In the genomic region with DNA sequence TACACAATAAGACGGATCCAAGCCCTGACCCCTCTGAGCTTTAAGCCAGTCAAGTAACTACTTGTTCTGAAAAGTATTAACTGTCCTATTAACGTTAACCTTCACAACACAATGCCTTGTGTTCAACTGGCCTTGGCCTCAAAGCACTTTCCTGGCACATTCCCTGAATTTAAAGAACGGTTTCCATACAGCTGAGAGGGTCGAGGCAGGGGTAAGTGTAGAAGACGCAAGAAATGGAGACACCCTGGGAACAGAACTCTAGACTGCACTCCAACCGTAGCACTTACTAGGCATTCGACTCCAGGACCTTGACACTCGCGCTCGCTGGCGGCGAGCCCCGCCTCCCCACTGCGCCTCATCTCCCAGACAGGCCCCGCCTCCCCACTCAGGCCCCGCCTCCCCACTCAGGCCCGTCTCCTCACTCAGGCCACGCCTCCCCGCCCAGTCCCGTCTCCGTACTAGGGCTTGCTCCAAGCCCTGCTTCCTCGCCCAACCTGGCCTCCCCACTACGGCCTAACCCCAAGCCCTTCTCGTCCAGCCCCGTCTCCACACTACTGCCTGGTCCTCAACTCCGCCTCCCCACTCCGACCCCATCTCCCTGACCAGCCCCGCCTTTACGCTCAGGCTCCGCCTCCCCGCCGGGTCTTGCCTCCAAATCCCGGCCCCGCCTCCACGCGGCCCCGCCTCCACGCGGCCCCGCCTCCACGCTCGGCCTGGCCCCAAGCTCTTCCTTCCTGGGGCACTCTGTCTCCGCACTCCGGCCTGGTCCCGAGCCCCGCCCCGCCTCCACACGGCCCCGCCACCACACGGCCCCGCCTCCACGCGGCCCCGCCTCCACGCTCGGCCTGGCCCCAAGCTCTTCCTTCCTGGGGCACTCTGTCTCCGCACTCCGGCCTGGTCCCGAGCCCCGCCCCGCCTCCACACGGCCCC, we compare ENCODE assay signal across 1 cellular context.
TF ChIP-seq lines count a peak whose summit lies in the region.

No MANE protein-coding gene starts in this region.

TF ChIP-seq in K562, 482 proteins besides CTCF, POLR2A, EP300 and RAD21 (continued from another document and continues in another):
- TF ChIP-seq ZNF655 (CRISPR knock-in tag; IDR thresholded peaks at IDR 0.05): no peak
- no peak for TF ChIP-seq EP400 (IDR thresholded peaks at IDR 0.05)
- peak; percentile 64 to 68 for TF ChIP-seq NRF1 (conservative IDR thresholded peaks at IDR 0.05 in 1 of 2, IDR thresholded peaks at IDR 0.05 in 1 of 2)
- 0 out of 2 replicates have a peak, but pooled peaks have one; percentile 6 for TF ChIP-seq GTF2E2 (tag; IDR thresholded peaks at IDR 0.05)
- TF ChIP-seq TEAD1 (CRISPR knock-in tag; IDR thresholded peaks at IDR 0.05): 0 out of 4 replicates have a peak, but pooled peaks of 1 of the 2 experiments have one; percentile 28
- no peak for TF ChIP-seq CHD1 (IDR thresholded peaks at IDR 0.05; ENCODE audit: low read length)
- TF ChIP-seq, protein P1, sequence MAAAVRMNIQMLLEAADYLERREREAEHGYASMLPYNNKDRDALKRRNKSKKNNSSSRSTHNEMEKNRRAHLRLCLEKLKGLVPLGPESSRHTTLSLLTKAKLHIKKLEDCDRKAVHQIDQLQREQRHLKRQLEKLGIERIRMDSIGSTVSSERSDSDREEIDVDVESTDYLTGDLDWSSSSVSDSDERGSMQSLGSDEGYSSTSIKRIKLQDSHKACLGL (CRISPR knock-in tag; IDR thresholded peaks at IDR 0.05; ENCODE audit: borderline replicate concordance, poor library complexity, severe bottlenecking): no peak
- TF ChIP-seq SMARCA4 (IDR thresholded peaks at IDR 0.05): no peak
- TF ChIP-seq ZNF668 (CRISPR knock-in tag; IDR thresholded peaks at IDR 0.05): no peak
- TF ChIP-seq, protein P2, sequence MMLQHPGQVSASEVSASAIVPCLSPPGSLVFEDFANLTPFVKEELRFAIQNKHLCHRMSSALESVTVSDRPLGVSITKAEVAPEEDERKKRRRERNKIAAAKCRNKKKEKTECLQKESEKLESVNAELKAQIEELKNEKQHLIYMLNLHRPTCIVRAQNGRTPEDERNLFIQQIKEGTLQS (IDR thresholded peaks at IDR 0.05): no peak
- TF ChIP-seq, protein P2 (CRISPR knock-in tag; conservative IDR thresholded peaks at IDR 0.05): no peak
- peak; percentile 57; the same call in 1 of the 2 replicates for TF ChIP-seq MTA3 (IDR thresholded peaks at IDR 0.05; ENCODE audit: borderline replicate concordance)
- no peak for TF ChIP-seq MEF2A (IDR thresholded peaks at IDR 0.05; ENCODE audit: control insufficient read depth, low read depth, low read length)
- TF ChIP-seq HDAC2 (IDR thresholded peaks at IDR 0.05): peak; percentile 12; the same call in 1 of the 2 replicates
- peak; percentile 64 for TF ChIP-seq POLR2G (IDR thresholded peaks at IDR 0.05; ENCODE audit: low read depth, low read length)
- TF ChIP-seq, protein P3, sequence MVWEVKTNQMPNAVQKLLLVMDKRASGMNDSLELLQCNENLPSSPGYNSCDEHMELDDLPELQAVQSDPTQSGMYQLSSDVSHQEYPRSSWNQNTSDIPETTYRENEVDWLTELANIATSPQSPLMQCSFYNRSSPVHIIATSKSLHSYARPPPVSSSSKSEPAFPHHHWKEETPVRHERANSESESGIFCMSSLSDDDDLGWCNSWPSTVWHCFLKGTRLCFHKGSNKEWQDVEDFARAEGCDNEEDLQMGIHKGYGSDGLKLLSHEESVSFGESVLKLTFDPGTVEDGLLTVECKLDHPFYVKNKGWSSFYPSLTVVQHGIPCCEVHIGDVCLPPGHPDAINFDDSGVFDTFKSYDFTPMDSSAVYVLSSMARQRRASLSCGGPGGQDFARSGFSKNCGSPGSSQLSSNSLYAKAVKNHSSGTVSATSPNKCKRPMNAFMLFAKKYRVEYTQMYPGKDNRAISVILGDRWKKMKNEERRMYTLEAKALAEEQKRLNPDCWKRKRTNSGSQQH (CRISPR knock-in tag; IDR thresholded peaks at IDR 0.05): peak; percentile 32; the same call in 1 of the 2 replicates
- no peak for TF ChIP-seq RCOR1 (IDR thresholded peaks at IDR 0.05; ENCODE audit: borderline replicate concordance in 1 of 2, low read depth in 2 of 2, low read length in 2 of 2)
- TF ChIP-seq, protein P4, sequence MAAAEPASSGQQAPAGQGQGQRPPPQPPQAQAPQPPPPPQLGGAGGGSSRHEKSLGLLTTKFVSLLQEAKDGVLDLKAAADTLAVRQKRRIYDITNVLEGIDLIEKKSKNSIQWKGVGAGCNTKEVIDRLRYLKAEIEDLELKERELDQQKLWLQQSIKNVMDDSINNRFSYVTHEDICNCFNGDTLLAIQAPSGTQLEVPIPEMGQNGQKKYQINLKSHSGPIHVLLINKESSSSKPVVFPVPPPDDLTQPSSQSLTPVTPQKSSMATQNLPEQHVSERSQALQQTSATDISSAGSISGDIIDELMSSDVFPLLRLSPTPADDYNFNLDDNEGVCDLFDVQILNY (CRISPR knock-in tag; IDR thresholded peaks at IDR 0.05): no peak
- TF ChIP-seq SP1 (CRISPR knock-in tag; IDR thresholded peaks at IDR 0.05): peak; percentile 84
- peak; percentile 30; the same call in 1 of the 2 replicates for TF ChIP-seq LARP7 (IDR thresholded peaks at IDR 0.05)
- TF ChIP-seq MAFF (IDR thresholded peaks at IDR 0.05; ENCODE audit: low read length): no peak
- no peak for TF ChIP-seq ILK (tag; IDR thresholded peaks at IDR 0.05; ENCODE audit: borderline replicate concordance, low read depth)
- TF ChIP-seq HNRNPL (IDR thresholded peaks at IDR 0.05; ENCODE audit: low read depth, low read length): no peak
- TF ChIP-seq ATF6 (CRISPR knock-in tag; IDR thresholded peaks at IDR 0.05): no peak
- TF ChIP-seq L3MBTL2 (IDR thresholded peaks at IDR 0.05): 0 out of 2 replicates have a peak, but pooled peaks have one; percentile 28
- TF ChIP-seq MAZ (CRISPR knock-in tag; conservative IDR thresholded peaks at IDR 0.05 in 1 of 2, IDR thresholded peaks at IDR 0.05 in 1 of 2): peak; percentile 25 to 75; a peak in 3 of 4 replicates
- 0 out of 4 replicates have a peak, but pooled peaks of 1 of the 2 experiments have one; percentile 18 for TF ChIP-seq SRF (CRISPR knock-in tag; IDR thresholded peaks at IDR 0.05)
- TF ChIP-seq, protein P5, sequence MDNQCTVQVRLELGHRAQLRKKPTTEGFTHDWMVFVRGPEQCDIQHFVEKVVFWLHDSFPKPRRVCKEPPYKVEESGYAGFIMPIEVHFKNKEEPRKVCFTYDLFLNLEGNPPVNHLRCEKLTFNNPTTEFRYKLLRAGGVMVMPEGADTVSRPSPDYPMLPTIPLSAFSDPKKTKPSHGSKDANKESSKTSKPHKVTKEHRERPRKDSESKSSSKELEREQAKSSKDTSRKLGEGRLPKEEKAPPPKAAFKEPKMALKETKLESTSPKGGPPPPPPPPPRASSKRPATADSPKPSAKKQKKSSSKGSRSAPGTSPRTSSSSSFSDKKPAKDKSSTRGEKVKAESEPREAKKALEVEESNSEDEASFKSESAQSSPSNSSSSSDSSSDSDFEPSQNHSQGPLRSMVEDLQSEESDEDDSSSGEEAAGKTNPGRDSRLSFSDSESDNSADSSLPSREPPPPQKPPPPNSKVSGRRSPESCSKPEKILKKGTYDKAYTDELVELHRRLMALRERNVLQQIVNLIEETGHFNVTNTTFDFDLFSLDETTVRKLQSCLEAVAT (IDR thresholded peaks at IDR 0.05): peak in 1 of 2 experiments; percentile 96; a peak in 2 of 4 replicates
- peak; percentile 46; the same call in 1 of the 2 replicates for TF ChIP-seq RBFOX2 (IDR thresholded peaks at IDR 0.05; ENCODE audit: low read depth, low read length)
- TF ChIP-seq, protein P6, sequence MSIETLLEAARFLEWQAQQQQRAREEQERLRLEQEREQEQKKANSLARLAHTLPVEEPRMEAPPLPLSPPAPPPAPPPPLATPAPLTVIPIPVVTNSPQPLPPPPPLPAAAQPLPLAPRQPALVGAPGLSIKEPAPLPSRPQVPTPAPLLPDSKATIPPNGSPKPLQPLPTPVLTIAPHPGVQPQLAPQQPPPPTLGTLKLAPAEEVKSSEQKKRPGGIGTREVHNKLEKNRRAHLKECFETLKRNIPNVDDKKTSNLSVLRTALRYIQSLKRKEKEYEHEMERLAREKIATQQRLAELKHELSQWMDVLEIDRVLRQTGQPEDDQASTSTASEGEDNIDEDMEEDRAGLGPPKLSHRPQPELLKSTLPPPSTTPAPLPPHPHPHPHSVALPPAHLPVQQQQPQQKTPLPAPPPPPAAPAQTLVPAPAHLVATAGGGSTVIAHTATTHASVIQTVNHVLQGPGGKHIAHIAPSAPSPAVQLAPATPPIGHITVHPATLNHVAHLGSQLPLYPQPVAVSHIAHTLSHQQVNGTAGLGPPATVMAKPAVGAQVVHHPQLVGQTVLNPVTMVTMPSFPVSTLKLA (conservative IDR thresholded peaks at IDR 0.05): peak in 1 of 2 experiments; percentile 63; a peak in 2 of 4 replicates
- peak; percentile 95 for TF ChIP-seq ZBTB17 (CRISPR knock-in tag; IDR thresholded peaks at IDR 0.05)
- peak; percentile 89; the same call in 1 of the 2 replicates for TF ChIP-seq ELF4 (CRISPR knock-in tag; IDR thresholded peaks at IDR 0.05)
- TF ChIP-seq MAX (CRISPR knock-in tag; IDR thresholded peaks at IDR 0.05): peak; percentile 20; the same call in 1 of the 2 replicates
- no peak for TF ChIP-seq HMGN3 (IDR thresholded peaks at IDR 0.05; ENCODE audit: borderline replicate concordance, extremely low read depth, insufficient read length, low read depth, low read length)
- peak; percentile 59; the same call in 1 of the 2 replicates for TF ChIP-seq POLR2H (tag; IDR thresholded peaks at IDR 0.05; ENCODE audit: low read depth)
- no peak for TF ChIP-seq PHB2 (IDR thresholded peaks at IDR 0.05; ENCODE audit: low read depth)
- TF ChIP-seq, protein P7, sequence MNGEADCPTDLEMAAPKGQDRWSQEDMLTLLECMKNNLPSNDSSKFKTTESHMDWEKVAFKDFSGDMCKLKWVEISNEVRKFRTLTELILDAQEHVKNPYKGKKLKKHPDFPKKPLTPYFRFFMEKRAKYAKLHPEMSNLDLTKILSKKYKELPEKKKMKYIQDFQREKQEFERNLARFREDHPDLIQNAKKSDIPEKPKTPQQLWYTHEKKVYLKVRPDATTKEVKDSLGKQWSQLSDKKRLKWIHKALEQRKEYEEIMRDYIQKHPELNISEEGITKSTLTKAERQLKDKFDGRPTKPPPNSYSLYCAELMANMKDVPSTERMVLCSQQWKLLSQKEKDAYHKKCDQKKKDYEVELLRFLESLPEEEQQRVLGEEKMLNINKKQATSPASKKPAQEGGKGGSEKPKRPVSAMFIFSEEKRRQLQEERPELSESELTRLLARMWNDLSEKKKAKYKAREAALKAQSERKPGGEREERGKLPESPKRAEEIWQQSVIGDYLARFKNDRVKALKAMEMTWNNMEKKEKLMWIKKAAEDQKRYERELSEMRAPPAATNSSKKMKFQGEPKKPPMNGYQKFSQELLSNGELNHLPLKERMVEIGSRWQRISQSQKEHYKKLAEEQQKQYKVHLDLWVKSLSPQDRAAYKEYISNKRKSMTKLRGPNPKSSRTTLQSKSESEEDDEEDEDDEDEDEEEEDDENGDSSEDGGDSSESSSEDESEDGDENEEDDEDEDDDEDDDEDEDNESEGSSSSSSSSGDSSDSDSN (IDR thresholded peaks at IDR 0.05; ENCODE audit: borderline replicate concordance in 1 of 2, low read depth in 2 of 2, low read length in 2 of 2): 0 out of 4 replicates have a peak, but pooled peaks of 1 of the 2 experiments have one; percentile 22
- peak; percentile 77 for TF ChIP-seq POLR2B (IDR thresholded peaks at IDR 0.05; ENCODE audit: low read depth, partially characterized antibody)
- TF ChIP-seq MBD2 (IDR thresholded peaks at IDR 0.05; ENCODE audit: borderline replicate concordance, low read depth): peak; percentile 43; the same call in 1 of the 2 replicates
- TF ChIP-seq HDAC1 (IDR thresholded peaks at IDR 0.05): 0 out of 4 replicates have a peak, but pooled peaks of 1 of the 2 experiments have one; percentile 55
- TF ChIP-seq, protein P8, sequence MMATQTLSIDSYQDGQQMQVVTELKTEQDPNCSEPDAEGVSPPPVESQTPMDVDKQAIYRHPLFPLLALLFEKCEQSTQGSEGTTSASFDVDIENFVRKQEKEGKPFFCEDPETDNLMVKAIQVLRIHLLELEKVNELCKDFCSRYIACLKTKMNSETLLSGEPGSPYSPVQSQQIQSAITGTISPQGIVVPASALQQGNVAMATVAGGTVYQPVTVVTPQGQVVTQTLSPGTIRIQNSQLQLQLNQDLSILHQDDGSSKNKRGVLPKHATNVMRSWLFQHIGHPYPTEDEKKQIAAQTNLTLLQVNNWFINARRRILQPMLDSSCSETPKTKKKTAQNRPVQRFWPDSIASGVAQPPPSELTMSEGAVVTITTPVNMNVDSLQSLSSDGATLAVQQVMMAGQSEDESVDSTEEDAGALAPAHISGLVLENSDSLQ (IDR thresholded peaks at IDR 0.05): peak; percentile 67
- no peak for TF ChIP-seq PRPF4 (IDR thresholded peaks at IDR 0.05; ENCODE audit: insufficient read depth, low read depth, low read length, poor library complexity, severe bottlenecking)
- no peak for TF ChIP-seq FIP1L1 (IDR thresholded peaks at IDR 0.05; ENCODE audit: low read depth, low read length, poor library complexity, severe bottlenecking)
- TF ChIP-seq, protein P9, sequence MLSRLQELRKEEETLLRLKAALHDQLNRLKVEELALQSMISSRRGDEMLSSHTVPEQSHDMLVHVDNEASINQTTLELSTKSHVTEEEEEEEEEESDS (CRISPR knock-in tag; IDR thresholded peaks at IDR 0.05): no peak
